Comparison of ENCODE assay signal across 8 cellular contexts in the genomic region with DNA sequence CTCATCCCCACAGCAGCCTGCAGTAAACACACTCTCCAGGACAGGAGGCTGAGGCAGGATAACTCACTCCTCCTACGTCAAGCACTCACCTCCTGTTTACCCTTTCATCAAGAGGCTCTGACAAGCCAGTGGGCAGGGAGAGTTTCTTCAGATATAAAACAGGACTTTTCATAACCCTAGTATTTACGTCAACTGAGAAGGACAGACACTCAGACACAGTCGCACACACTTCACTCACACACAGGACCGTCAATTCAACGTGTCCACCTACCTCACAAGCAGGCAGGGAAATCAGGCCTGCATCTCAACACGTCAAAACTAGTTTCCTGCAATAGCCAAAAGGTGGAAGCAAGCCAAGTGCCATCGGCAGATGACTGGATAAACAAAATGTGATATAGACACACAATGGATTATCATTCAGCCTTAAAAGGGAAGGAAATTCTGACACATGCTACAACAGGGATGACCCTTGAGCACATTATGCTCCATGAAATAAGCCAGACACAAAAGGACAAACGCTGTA. TPM values are rescaled to one million over a fixed set of nuclear protein-coding genes. Genes with fewer than 3 reads are reported as not detected.
DNase-seq lines count a peak whose midpoint lies in the region; ATAC-seq lines count a peak whose summit lies in the region.

No MANE protein-coding gene starts in this region.

- H3K27ac Mint-ChIP-seq in activated CD4-positive, alpha-beta T cell treated with anti-CD3 and anti-CD28 coated beads for 36 hours, result peak overlapping the region; percentile 100
- H3K27ac Mint-ChIP-seq in stimulated activated naive CD8-positive, alpha-beta T cell treated with anti-CD3 and anti-CD28 coated beads, Interleukin-15, amount 100 ng/mL, for 72 hours, result peak overlapping the region; percentile 87 to 99

- DNase-seq in activated CD4-positive, alpha-beta T cell treated with anti-CD3 and anti-CD28 coated beads for 36 hours, result peak; percentile 84
- no peak for DNase-seq in activated CD4-positive, alpha-beta T cell treated with anti-CD3 and anti-CD28 coated beads, Interleukin-2, amount 50 U/mL, for 4 hours
- DNase-seq in activated CD4-positive, alpha-beta T cell treated with anti-CD3 and anti-CD28 coated beads, Interleukin-2, amount 50 U/mL, for 1 hour, result peak; percentile 61
- peak; percentile 72 for DNase-seq in glomerular endothelial cell (ENCODE audit: extremely low read depth, low read depth, low spot score)
- peak in 1 of 2 donors; percentile 87 for DNase-seq in stimulated activated naive CD8-positive, alpha-beta T cell treated with anti-CD3 and anti-CD28 coated beads, Interleukin-15, amount 100 ng/mL, for 72 hours
- no peak for DNase-seq in EL
- no peak for DNase-seq in HT-29 (ENCODE audit: low spot score)
- no peak for DNase-seq in kidney tubule cell (ENCODE audit: low spot score)

- intact Hi-C loops in activated CD4-positive, alpha-beta T cell treated with anti-CD3 and anti-CD28 coated beads for 36 hours (cut with DNase I, micrococcal nuclease), result loop anchor here (1.0 to 5.0 kb wide), 6 partner anchors 13 to 138 kb away; a partner anchor contains a TSS

- H3K4me1 Mint-ChIP-seq in activated CD4-positive, alpha-beta T cell treated with anti-CD3 and anti-CD28 coated beads for 36 hours, result peaks cover 96% of the 10 kb centered on the region
- H3K4me1 Mint-ChIP-seq in stimulated activated naive CD8-positive, alpha-beta T cell treated with anti-CD3 and anti-CD28 coated beads, Interleukin-15, amount 100 ng/mL, for 72 hours, result peaks cover 97% of the 10 kb centered on the region

- no peaks in the 10 kb centered on the region for H3K9me3 Mint-ChIP-seq in activated CD4-positive, alpha-beta T cell treated with anti-CD3 and anti-CD28 coated beads for 36 hours (ENCODE audit: low read depth)
- H3K9me3 Mint-ChIP-seq in stimulated activated naive CD8-positive, alpha-beta T cell treated with anti-CD3 and anti-CD28 coated beads, Interleukin-15, amount 100 ng/mL, for 72 hours, result no peaks in the 10 kb centered on the region

- peaks cover 32% of the 10 kb centered on the region for H3K36me3 Mint-ChIP-seq in activated CD4-positive, alpha-beta T cell treated with anti-CD3 and anti-CD28 coated beads for 36 hours (ENCODE audit: low read depth)

- no peaks in the 10 kb centered on the region for H3K27me3 Mint-ChIP-seq in activated CD4-positive, alpha-beta T cell treated with anti-CD3 and anti-CD28 coated beads for 36 hours
- no peaks in the 10 kb centered on the region for H3K27me3 Mint-ChIP-seq in stimulated activated naive CD8-positive, alpha-beta T cell treated with anti-CD3 and anti-CD28 coated beads, Interleukin-15, amount 100 ng/mL, for 72 hours

- POLR2A ChIA-PET in activated CD4-positive, alpha-beta T cell treated with anti-CD3 and anti-CD28 coated beads for 36 hours (lab: Charles Lee), result no interaction called here

- H3K4me3 Mint-ChIP-seq in activated CD4-positive, alpha-beta T cell treated with anti-CD3 and anti-CD28 coated beads for 36 hours, result peak overlapping the region; percentile 65
- peak overlapping the region; percentile 65 to 74 for H3K4me3 Mint-ChIP-seq in stimulated activated naive CD8-positive, alpha-beta T cell treated with anti-CD3 and anti-CD28 coated beads, Interleukin-15, amount 100 ng/mL, for 72 hours

- peak; percentile 76 for ATAC-seq in activated CD4-positive, alpha-beta T cell treated with anti-CD3 and anti-CD28 coated beads for 36 hours
- ATAC-seq in stimulated activated naive CD8-positive, alpha-beta T cell treated with anti-CD3 and anti-CD28 coated beads, Interleukin-15, amount 100 ng/mL, for 72 hours, result peak; percentile 81

- CTCF ChIA-PET in activated CD4-positive, alpha-beta T cell treated with anti-CD3 and anti-CD28 coated beads for 36 hours (lab: Charles Lee), result no interaction called here

RNA-seq across cellular contexts. Expression of a gene that starts 48.6 kb away (rescaled TPM):
- total RNA-seq in activated CD4-positive, alpha-beta T cell treated with anti-CD3 and anti-CD28 coated beads for 36 hours, result 10 to 100 TPM; 31.0 to 31.9 TPM
- total RNA-seq in glomerular endothelial cell, result 73.0 and 140 TPM in 2 replicates
- 2.9 and 3.7 TPM in 2 replicates for total RNA-seq in HT-29 (2014; rRNA removed; shearing (Covaris generic))

Comparison
In these comparisons a context has a peak if more than half of its experiments do, and no peak if none do; other contexts are left out.
1. DNase-seq: peak in activated CD4-positive, alpha-beta T cell treated with anti-CD3 and anti-CD28 coated beads for 36 hours (single experiment), activated CD4-positive, alpha-beta T cell treated with anti-CD3 and anti-CD28 coated beads, Interleukin-2, amount 50 U/mL, for 1 hour (single experiment) and glomerular endothelial cell (single experiment); none in activated CD4-positive, alpha-beta T cell treated with anti-CD3 and anti-CD28 coated beads, Interleukin-2, amount 50 U/mL, for 4 hours (0 of 2), EL (single experiment), HT-29 (single experiment) and kidney tubule cell (single experiment).